In genomic region chr10:125283191-125283590, GRCh38 we compare ENCODE assay signal across 18 cellular contexts.
DNase-seq lines count a peak whose midpoint lies in the region; ATAC-seq, FAIRE-seq and TF ChIP-seq lines count a peak whose summit lies in the region.
"Had no signal": no experiment of that assay in that cellular context is flagged by ENCODE, and none has a peak within 500 bp of the region (broad histone marks: within the 10 kb centered on the region; RNA-seq: fewer than 3 reads in every experiment).

No MANE protein-coding gene starts in this region.

- POLR2A ChIA-PET in HepG2 (lab: Yijun Ruan, JAX), result no interaction called here
- POLR2A ChIA-PET in A673 (lab: Charles Lee; ENCODE audit: low non-redundant PET), result no interaction called here

- no peaks in the 10 kb centered on the region for H3K79me2 ChIP-seq in HepG2 (ENCODE audit: insufficient read depth, low read length)

- TF ChIP-seq CTCF in HepG2 (CRISPR knock-in tag; IDR thresholded peaks at IDR 0.05) (0 out of 2 replicates have a peak, but pooled peaks have one; percentile 8), right lobe of liver (IDR thresholded peaks at IDR 0.05) (no peak), upper lobe of right lung (IDR thresholded peaks at IDR 0.05) (no peak), A673 (conservative IDR thresholded peaks at IDR 0.05; ENCODE audit: low read depth, low read length) (no peak)

- no peak for FAIRE-seq in HepG2 (lab: Jason Lieb, UNC)

- DNase-seq in HepG2 (ENCODE audit: low spot score), result no peak
- DNase-seq in right lobe of liver, result no peak
- peak; percentile 13 for DNase-seq in SKM-1 treated with dmso at 0.1 percent for 144 hours (lab: John Stamatoyannopoulos, UW; ENCODE audit: unreplicated experiment)
- DNase-seq in left kidney (ENCODE audit: low read depth, low spot score), result peak; percentile 66
- no peak for DNase-seq in upper lobe of right lung
- no peak for DNase-seq in NCI-H526 treated with DMSO at 0.1 percent for 48 hours (lab: John Stamatoyannopoulos, UW)
- no peak for DNase-seq in ureter (ENCODE audit: low spot score)
- DNase-seq in A673 (ENCODE audit: low spot score), result no peak
- DNase-seq: effector CD4-positive, alpha-beta T cell; IMR-90; natural killer cell; NCI-H1105; NCI-H345; PC-3; stimulated activated CD4-positive, alpha-beta T cell treated with anti-CD3 and anti-CD28 coated beads, Interleukin-2, amount 100 ng/mL, for 48 hours; T-cell; tibial artery had no signal

- no peak overlapping the region for H2AFZ ChIP-seq in HepG2 (ENCODE audit: low read length)

- TF ChIP-seq POLR2A in HepG2 (IDR thresholded peaks at IDR 0.05; ENCODE audit: insufficient read depth in 1 of 2, low read depth in 2 of 2, low read length in 2 of 2) (no peak), right lobe of liver (IDR thresholded peaks at IDR 0.05) (no peak)

- 14% methylated on average over 4 of the region's 4 CpGs for WGBS in HepG2 (ENCODE audit: low lambda C conversion rate)
- 36% methylated on average over 3 of the region's 4 CpGs for whole genome bisulfite sequencing in right lobe of liver (ENCODE audit: insufficient coverage, low coverage, low lambda C conversion rate, missing lambda C conversion rate)

- no peak for TF ChIP-seq EP300 in HepG2 (IDR thresholded peaks at IDR 0.05; ENCODE audit: low read depth in 2 of 2, low read length in 2 of 2)
- TF ChIP-seq EP300 in HepG2 (CRISPR knock-in tag; IDR thresholded peaks at IDR 0.05; ENCODE audit: borderline replicate concordance), result no peak

- CTCF ChIA-PET in HepG2 (lab: Yijun Ruan, JAX; ENCODE audit: low intra/inter-chr PET ratio, low total read pairs) (no interaction called here), A673 (lab: Charles Lee) (interaction anchor here (0.5 kb wide), 1 partner anchor 369 kb away, joined by 4 read pairs; no protein-coding TSS in a partner anchor)

- in situ Hi-C loops in HepG2 (cut with HindIII; ENCODE audit: extremely low pct_ligation_motif_present, low pct_unique_long_range_greater_than_20kb), result no loop called here

- BruUV-seq in HepG2 (replicated peaks; lab: Mats Ljungman, UMichigan) (no TSS peak), A673 (replicated peaks; lab: Mats Ljungman, UMichigan) (no TSS peak)

- ATAC-seq in HepG2, result peak; percentile 45; the same call in 2 of the 3 replicates
- ATAC-seq in right lobe of liver, result no peak
- peak; percentile 31 for ATAC-seq in upper lobe of right lung
- ATAC-seq: natural killer cell, PC-3, sciatic nerve, T-cell had no signal

- H3K9ac ChIP-seq in HepG2 (ENCODE audit: insufficient read depth, low read depth, low read length), result no peak overlapping the region

- H3K36me3 ChIP-seq in HepG2 (replicated peaks in 1 of 2; ENCODE audit: control insufficient read depth in 1 of 2, insufficient read depth in 2 of 2, low read length in 2 of 2) (no peaks in the 10 kb centered on the region), right lobe of liver (no peaks in the 10 kb centered on the region), upper lobe of right lung (no peaks in the 10 kb centered on the region), A673 (ENCODE audit: insufficient read depth, low read length, poor library complexity, severe bottlenecking) (no peaks in the 10 kb centered on the region)
- H3K36me3 ChIP-seq: tibial artery had no signal

- no peak overlapping the region for H3K4me2 ChIP-seq in HepG2 (ENCODE audit: low read depth, low read length)

- no peaks in the 10 kb centered on the region for H3K9me3 ChIP-seq in HepG2 (ENCODE audit: low read length)
- H3K9me3 ChIP-seq in right lobe of liver, result no peaks in the 10 kb centered on the region
- no peaks in the 10 kb centered on the region for H3K9me3 ChIP-seq in upper lobe of right lung
- H3K9me3 ChIP-seq in A673 (ENCODE audit: low read depth, low read length, poor library complexity, severe bottlenecking), result no peaks in the 10 kb centered on the region

- H3K27me3 ChIP-seq in HepG2 (ENCODE audit: control insufficient read depth in 1 of 2, insufficient read depth in 2 of 2, low read length in 2 of 2) (peaks cover 3 to 4% of the 10 kb centered on the region in 2 experiments; a peak in 2 of 5 replicates), right lobe of liver (no peaks in the 10 kb centered on the region), upper lobe of right lung (peaks cover 3% of the 10 kb centered on the region), A673 (replicated peaks; ENCODE audit: insufficient read depth, low read depth, low read length, poor library complexity) (no peaks in the 10 kb centered on the region)

- H3K4me1 ChIP-seq in HepG2 (ENCODE audit: insufficient read depth, low read length) (no peaks in the 10 kb centered on the region), right lobe of liver (no peaks in the 10 kb centered on the region), upper lobe of right lung (no peaks in the 10 kb centered on the region), A673 (ENCODE audit: insufficient read depth, low read length, poor library complexity, severe bottlenecking) (no peaks in the 10 kb centered on the region)
- H3K4me1 ChIP-seq: tibial artery had no signal

- H4K20me1 ChIP-seq in HepG2 (ENCODE audit: insufficient read depth, low read length), result no peaks in the 10 kb centered on the region

- intact Hi-C loops in HepG2 (cut with micrococcal nuclease; ENCODE audit: unreplicated experiment), result no loop called here
- intact Hi-C loops in right lobe of liver (cut with DNase I), result no loop called here
- intact Hi-C loops in upper lobe of right lung (cut with DNase I), result no loop called here
- intact Hi-C loops in A673 (cut with micrococcal nuclease; ENCODE audit: unreplicated experiment), result no loop called here

- H3K4me3 ChIP-seq in HepG2 (replicated peaks in 1 of 3; ENCODE audit: insufficient read depth in 1 of 3, low read depth in 2 of 3, low read length in 3 of 3) (no peak overlapping the region), right lobe of liver (no peak overlapping the region), upper lobe of right lung (no peak overlapping the region), A673 (ENCODE audit: low read depth, low read length, poor library complexity, severe bottlenecking) (no peak overlapping the region)
- H3K4me3 ChIP-seq: tibial artery had no signal

- H3K27ac ChIP-seq in HepG2 (ENCODE audit: extremely low read length, insufficient read depth, low read length) (no peak overlapping the region), right lobe of liver (no peak overlapping the region), upper lobe of right lung (no peak overlapping the region), A673 (ENCODE audit: low read depth, low read length, poor library complexity, severe bottlenecking) (no peak overlapping the region)
- H3K27ac ChIP-seq: tibial artery had no signal

- no peak for TF ChIP-seq RAD21 in HepG2 (CRISPR knock-in tag; IDR thresholded peaks at IDR 0.05)

TF ChIP-seq in HepG2, 621 proteins besides CTCF, POLR2A, EP300 and RAD21:
- TF ChIP-seq ZNF136 (CRISPR knock-in tag; IDR thresholded peaks at IDR 0.05; ENCODE audit: low read depth) (no peak), PCBP1 (IDR thresholded peaks at IDR 0.05; ENCODE audit: borderline replicate concordance, low read depth, low read length) (no peak)

Comparison
In these comparisons a context has a peak if more than half of its experiments do, and no peak if none do; other contexts are left out.
1. ATAC-seq: peak in HepG2 (single experiment) and upper lobe of right lung (single experiment); none in right lobe of liver (0 of 4).
2. DNase-seq: peak in SKM-1 treated with dmso at 0.1 percent for 144 hours (single experiment) and left kidney (single experiment); none in HepG2 (single experiment), right lobe of liver (0 of 3), upper lobe of right lung (single experiment), NCI-H526 treated with DMSO at 0.1 percent for 48 hours (single experiment), ureter (single experiment) and A673 (single experiment).